In genomic region chr2:235727186-235727585, GRCh38 we compare ENCODE assay signal across 18 cellular contexts.
DNase-seq lines count a peak whose midpoint lies in the region; ATAC-seq and TF ChIP-seq lines count a peak whose summit lies in the region.
"Had no signal": no experiment of that assay in that cellular context is flagged by ENCODE, and none has a peak within 500 bp of the region (broad histone marks: within the 10 kb centered on the region; RNA-seq: fewer than 3 reads in every experiment).

No MANE protein-coding gene starts in this region.

- H3K4me1 ChIP-seq in mammary epithelial cell (ENCODE audit: insufficient read depth, low read length) (no peaks in the 10 kb centered on the region), left lung (peaks cover 3 to 4% of the 10 kb centered on the region in 2 donors), uterus (peaks cover 0 to 8% of the 10 kb centered on the region in 2 donors), neuronal stem cell (ENCODE audit: control insufficient read depth in 2 of 2, insufficient read depth in 1 of 2, low read depth in 1 of 2, low read length in 2 of 2) (peaks cover 0 to 10% of the 10 kb centered on the region in 2 donors)

- H3K9me3 ChIP-seq in mammary epithelial cell (replicated peaks; ENCODE audit: insufficient read depth, low read length) (no peaks in the 10 kb centered on the region), left lung (no peaks in the 10 kb centered on the region), uterus (no peaks in the 10 kb centered on the region), neuronal stem cell (replicated peaks in 1 of 2; ENCODE audit: control insufficient read depth in 2 of 2, insufficient read depth in 1 of 2, low read depth in 1 of 2, low read length in 2 of 2) (no peaks in the 10 kb centered on the region)
- H3K9me3 ChIP-seq: BLaER1, mucosa of descending colon, upper lobe of left lung had no signal

- H2AFZ ChIP-seq in mammary epithelial cell (ENCODE audit: low read depth, low read length) (no peak overlapping the region), neuronal stem cell (ENCODE audit: low read length) (no peak overlapping the region)

- H3K4me3 ChIP-seq in mammary epithelial cell (replicated peaks in 1 of 3; ENCODE audit: insufficient read depth in 1 of 3, low read depth in 2 of 3, low read length in 3 of 3) = no peak overlapping the region
- H3K4me3 ChIP-seq in left lung = no peak overlapping the region
- H3K4me3 ChIP-seq in uterus = no peak overlapping the region
- H3K4me3 ChIP-seq in neuronal stem cell (ENCODE audit: low read length in 2 of 2) = no peak overlapping the region
- H3K4me3 ChIP-seq: BLaER1, mucosa of descending colon, upper lobe of left lung had no signal

- H3K14ac ChIP-seq in neuronal stem cell (ENCODE audit: low read length) = no peak overlapping the region

- no peak overlapping the region for H3K18ac ChIP-seq in neuronal stem cell (ENCODE audit: low read length)

- no peak for TF ChIP-seq POLR2A in uterus (IDR thresholded peaks at IDR 0.05)

- CTCF ChIA-PET in MCF 10A (lab: Yijun Ruan, JAX) = interaction anchor here (0.6 to 1.1 kb wide), 7 partner anchors 10 to 113 kb away, joined by 3 to 4 read pairs (median 3); no protein-coding TSS in a partner anchor
- CTCF ChIA-PET in mammary epithelial cell (lab: Charles Lee; ENCODE audit: low non-redundant PET) = no interaction called here
- CTCF ChIA-PET in WTC11 (lab: Charles Lee) = interaction anchor here (0.7 to 1.6 kb wide), 4 partner anchors 14 to 57 kb away, joined by 3 to 8 read pairs (median 4); no protein-coding TSS in a partner anchor

- peaks cover 15% of the 10 kb centered on the region for H3K4me1 Mint-ChIP-seq in MCF 10A (ENCODE audit: insufficient read depth, unreplicated experiment)
- peaks cover 36% of the 10 kb centered on the region for H3K4me1 Mint-ChIP-seq in WTC11
- H3K4me1 Mint-ChIP-seq: activated naive CD4-positive, alpha-beta T cell treated with anti-CD3 and anti-CD28 coated beads, Interleukin-2, amount 10 ng/mL, durations not matched to agents 7 days and 5 days had no signal

- H3K79me2 ChIP-seq in mammary epithelial cell (ENCODE audit: insufficient read depth, low read length) = no peaks in the 10 kb centered on the region

- H3K79me1 ChIP-seq in neuronal stem cell (ENCODE audit: low read depth, low read length) = no peaks in the 10 kb centered on the region

- ATAC-seq in WTC11 (no peak), left lung (peak; percentile 25), HG02981 (IDR thresholded peaks at IDR 0.05; ENCODE audit: unreplicated experiment) (no peak)
- ATAC-seq: mucosa of descending colon had no signal

- TF ChIP-seq CTCF in MCF 10A (IDR thresholded peaks at IDR 0.05; ENCODE audit: unreplicated experiment) (no peak), mammary epithelial cell (conservative IDR thresholded peaks at IDR 0.05 in 1 of 2, IDR thresholded peaks at IDR 0.05 in 1 of 2; ENCODE audit: extremely low read depth in 1 of 2, insufficient read depth in 1 of 2, low read depth in 1 of 2, low read length in 2 of 2) (no peak), WTC11 (IDR thresholded peaks at IDR 0.05) (no peak), left lung (IDR thresholded peaks at IDR 0.05) (no peak), uterus (IDR thresholded peaks at IDR 0.05) (no peak)

- dilution Hi-C loops in mammary epithelial cell (cut with HindIII; ENCODE audit: low sequenced_read_pairs) = no loop called here

- H3K23ac ChIP-seq in neuronal stem cell (ENCODE audit: low read depth, low read length, poor library complexity) = no peak overlapping the region

- H4K20me1 ChIP-seq in mammary epithelial cell (ENCODE audit: insufficient read depth, low read length) = no peaks in the 10 kb centered on the region

- no peak overlapping the region for H2BK12ac ChIP-seq in neuronal stem cell (ENCODE audit: low read length)

- H2AK5ac ChIP-seq in neuronal stem cell (ENCODE audit: low read depth, low read length) = no peak overlapping the region

- peaks cover 2% of the 10 kb centered on the region for H3K36me3 ChIP-seq in mammary epithelial cell (ENCODE audit: insufficient read depth, low read length)
- H3K36me3 ChIP-seq in left lung = no peaks in the 10 kb centered on the region
- H3K36me3 ChIP-seq in uterus = no peaks in the 10 kb centered on the region
- H3K36me3 ChIP-seq in neuronal stem cell (replicated peaks in 1 of 2; ENCODE audit: control insufficient read depth in 2 of 2, insufficient read depth in 2 of 2, low read length in 2 of 2) = peaks cover 5 to 64% of the 10 kb centered on the region in 2 donors
- H3K36me3 ChIP-seq: upper lobe of left lung had no signal

- peak overlapping the region; percentile 87 for H3K27ac Mint-ChIP-seq in MCF 10A (ENCODE audit: low read depth, unreplicated experiment)
- H3K27ac Mint-ChIP-seq in WTC11 = peak overlapping the region; percentile 25; the same call in 1 of the 2 replicates
- H3K27ac Mint-ChIP-seq: activated naive CD4-positive, alpha-beta T cell treated with anti-CD3 and anti-CD28 coated beads, Interleukin-2, amount 10 ng/mL, durations not matched to agents 7 days and 5 days had no signal

- no peak overlapping the region for H4K8ac ChIP-seq in neuronal stem cell (ENCODE audit: low read depth, low read length)

- in situ Hi-C loops in mammary epithelial cell (cut with MboI; ENCODE audit: low sequenced_read_pairs in 2 of 2) = no loop called here

- H2BK120ac ChIP-seq in neuronal stem cell (ENCODE audit: low read depth, low read length) = no peak overlapping the region

- DNase-seq in MCF 10A (ENCODE audit: unreplicated experiment) (peak; percentile 75), mammary epithelial cell (no peak), WTC11 (ENCODE audit: low spot score) (no peak), left lung (no peak), uterus (peak; percentile 34 to 51), neuronal stem cell (ENCODE audit: low spot score) (no peak), NK-92 (lab: John Stamatoyannopoulos, UW; ENCODE audit: unreplicated experiment) (no peak)
- DNase-seq: activated CD8-positive, alpha-beta memory T cell treated with anti-CD3 and anti-CD28 coated beads for 24 hours; activated naive CD4-positive, alpha-beta T cell treated with anti-CD3 and anti-CD28 coated beads, Interleukin-2, amount 10 ng/mL, durations not matched to agents 7 days and 5 days; activated T-cell treated with anti-CD3 and anti-CD28 coated beads, Interleukin-2, amount 50 U/mL, for 48 hours; H9; mucosa of descending colon; NCI-H1694; NCI-H748 treated with DMSO at 0.1 percent for 48 hours; stimulated activated CD4-positive, alpha-beta T cell treated with anti-CD3 and anti-CD28 coated beads, Interleukin-4, amount 100 ng/mL, for 4 hours; upper lobe of left lung had no signal

- H3K27me3 Mint-ChIP-seq in MCF 10A (ENCODE audit: insufficient read depth, unreplicated experiment) (no peaks in the 10 kb centered on the region), WTC11 (ENCODE audit: low read depth) (no peaks in the 10 kb centered on the region)

- intact Hi-C loops in MCF 10A (cut with micrococcal nuclease) (no loop called here), mammary epithelial cell (cut with micrococcal nuclease) (no loop called here), left lung (cut with DNase I) (no loop called here), uterus (cut with DNase I; ENCODE audit: low total_unique reads) (no loop called here)

- H3K27me3 ChIP-seq in mammary epithelial cell (ENCODE audit: insufficient read depth, low read length) (no peaks in the 10 kb centered on the region), left lung (no peaks in the 10 kb centered on the region), uterus (no peaks in the 10 kb centered on the region), neuronal stem cell (ENCODE audit: control insufficient read depth in 3 of 3, insufficient read depth in 3 of 3, low read depth in 1 of 3, low read length in 3 of 3) (no peaks in the 10 kb centered on the region)
- H3K27me3 ChIP-seq: BLaER1, upper lobe of left lung had no signal

- H3K4me2 ChIP-seq in mammary epithelial cell (ENCODE audit: insufficient read depth, low read depth, low read length) (no peak overlapping the region), neuronal stem cell (ENCODE audit: insufficient read depth, low read length, poor library complexity, severe bottlenecking) (no peak overlapping the region)
- H3K4me2 ChIP-seq: BLaER1 had no signal

- peak overlapping the region; percentile 24 for H3K4me3 Mint-ChIP-seq in MCF 10A (ENCODE audit: unreplicated experiment)
- H3K4me3 Mint-ChIP-seq in WTC11 = no peak overlapping the region
- H3K4me3 Mint-ChIP-seq: activated naive CD4-positive, alpha-beta T cell treated with anti-CD3 and anti-CD28 coated beads, Interleukin-2, amount 10 ng/mL, durations not matched to agents 7 days and 5 days; H9 had no signal

- H3K9ac ChIP-seq in mammary epithelial cell (ENCODE audit: insufficient read depth, low read length) = no peak overlapping the region
- H3K9ac ChIP-seq in neuronal stem cell (ENCODE audit: low read depth, low read length, poor library complexity) = no peak overlapping the region
- H3K9ac ChIP-seq: BLaER1 had no signal

- POLR2A ChIA-PET in MCF 10A (lab: Yijun Ruan, JAX) (interaction anchor here (0.5 to 1.6 kb wide), 7 partner anchors 8 to 21 kb away, joined by 3 to 9 read pairs (median 4); no protein-coding TSS in a partner anchor), WTC11 (lab: Charles Lee) (interaction anchor here (0.5 kb wide), 1 partner anchor 142 kb away, joined by 5 read pairs; no protein-coding TSS in a partner anchor)

- no peak overlapping the region for H2BK5ac ChIP-seq in neuronal stem cell (ENCODE audit: low read length)

- no peak overlapping the region for H4K91ac ChIP-seq in neuronal stem cell (ENCODE audit: low read depth, low read length, poor library complexity)

- no peaks in the 10 kb centered on the region for H3K36me3 Mint-ChIP-seq in MCF 10A (ENCODE audit: insufficient read depth, unreplicated experiment)
- H3K36me3 Mint-ChIP-seq in WTC11 = peaks cover 10% of the 10 kb centered on the region; the same call in 1 of the 2 replicates
- H3K36me3 Mint-ChIP-seq: activated naive CD4-positive, alpha-beta T cell treated with anti-CD3 and anti-CD28 coated beads, Interleukin-2, amount 10 ng/mL, durations not matched to agents 7 days and 5 days had no signal

- H3K27ac ChIP-seq in mammary epithelial cell (ENCODE audit: insufficient read depth, low read depth, low read length) = no peak overlapping the region
- H3K27ac ChIP-seq in left lung = no peak overlapping the region
- H3K27ac ChIP-seq in uterus = peak overlapping the region in 1 of 2 donors; percentile 46
- H3K27ac ChIP-seq in neuronal stem cell (replicated peaks; ENCODE audit: low read length) = no peak overlapping the region
- H3K27ac ChIP-seq: BLaER1, upper lobe of left lung had no signal

- no peak overlapping the region for H3K4ac ChIP-seq in neuronal stem cell (ENCODE audit: low read length)

- no peak overlapping the region for H2BK15ac ChIP-seq in neuronal stem cell (ENCODE audit: low read length)

- BruUV-seq in MCF 10A (replicated peaks; lab: Mats Ljungman, UMichigan) = no TSS peak
- BruUV-seq in mammary epithelial cell (replicated peaks; lab: Mats Ljungman, UMichigan) = no TSS peak

- H3K9me3 Mint-ChIP-seq in MCF 10A (ENCODE audit: unreplicated experiment) = no peaks in the 10 kb centered on the region
- H3K9me3 Mint-ChIP-seq in WTC11 = no peaks in the 10 kb centered on the region
- H3K9me3 Mint-ChIP-seq: activated naive CD4-positive, alpha-beta T cell treated with anti-CD3 and anti-CD28 coated beads, Interleukin-2, amount 10 ng/mL, durations not matched to agents 7 days and 5 days; H9 had no signal

- 90% methylated on average over 4 of the region's 4 CpGs for WGBS in mammary epithelial cell (ENCODE audit: low coverage, missing lambda C conversion rate)
- WGBS in neuronal stem cell (ENCODE audit: extremely low coverage in 2 of 2, insufficient read length in 2 of 2, insufficient replicate concordance in 1 of 2), 2 donors = no CpG with 5 or more reads among the region's 4 CpGs

Comparison
In these comparisons a context has a peak if more than half of its experiments do, and no peak if none do; other contexts are left out.
1. DNase-seq: peak in MCF 10A (single experiment) and uterus (2 of 2); none in mammary epithelial cell (single experiment), WTC11 (single experiment), left lung (0 of 2), neuronal stem cell (single experiment) and NK-92 (single experiment).